In genomic region chr1:111615874-111616715, GRCh38 we compare ENCODE assay signal across 8 cellular contexts. TPM values are rescaled to one million over a fixed set of nuclear protein-coding genes. Genes with fewer than 3 reads are reported as not detected.
DNase-seq lines count a peak whose midpoint lies in the region; ATAC-seq and TF ChIP-seq lines count a peak whose summit lies in the region.

No MANE protein-coding gene starts in this region.

- H3K4me1 Mint-ChIP-seq in activated CD8-positive, alpha-beta memory T cell treated with anti-CD3 and anti-CD28 coated beads, Interleukin-2, amount 10 ng/mL, durations not matched to agents 7 days and 5 days, result peaks cover 44% of the 10 kb centered on the region
- H3K4me1 Mint-ChIP-seq in stimulated activated effector memory CD8-positive, alpha-beta T cell treated with anti-CD3 and anti-CD28 coated beads, Interleukin-12 subunit alpha, Interleukin-12 subunit beta, amount 100 ng/mL, for 72 hours, result peaks cover 48% of the 10 kb centered on the region
- peaks cover 13% of the 10 kb centered on the region for H3K4me1 Mint-ChIP-seq in chondrocyte (ENCODE audit: low read depth)

- ATAC-seq in activated CD8-positive, alpha-beta memory T cell treated with anti-CD3 and anti-CD28 coated beads, Interleukin-2, amount 10 ng/mL, durations not matched to agents 7 days and 5 days, result peak; percentile 23
- peak; percentile 48 for ATAC-seq in HG03432 (IDR thresholded peaks at IDR 0.05; ENCODE audit: unreplicated experiment)
- ATAC-seq in stimulated activated effector memory CD8-positive, alpha-beta T cell treated with anti-CD3 and anti-CD28 coated beads, Interleukin-12 subunit alpha, Interleukin-12 subunit beta, amount 100 ng/mL, for 72 hours, result peak; percentile 75

- peak overlapping the region; percentile 33 for H3K4me3 Mint-ChIP-seq in activated CD8-positive, alpha-beta memory T cell treated with anti-CD3 and anti-CD28 coated beads, Interleukin-2, amount 10 ng/mL, durations not matched to agents 7 days and 5 days
- peak overlapping the region; percentile 89 for H3K4me3 Mint-ChIP-seq in stimulated activated effector memory CD8-positive, alpha-beta T cell treated with anti-CD3 and anti-CD28 coated beads, Interleukin-12 subunit alpha, Interleukin-12 subunit beta, amount 100 ng/mL, for 72 hours
- no peak overlapping the region for H3K4me3 Mint-ChIP-seq in chondrocyte (ENCODE audit: unreplicated experiment)

- H3K9me3 Mint-ChIP-seq in activated CD8-positive, alpha-beta memory T cell treated with anti-CD3 and anti-CD28 coated beads, Interleukin-2, amount 10 ng/mL, durations not matched to agents 7 days and 5 days (ENCODE audit: low read depth), result no peaks in the 10 kb centered on the region
- H3K9me3 Mint-ChIP-seq in stimulated activated effector memory CD8-positive, alpha-beta T cell treated with anti-CD3 and anti-CD28 coated beads, Interleukin-12 subunit alpha, Interleukin-12 subunit beta, amount 100 ng/mL, for 72 hours, result no peaks in the 10 kb centered on the region
- no peaks in the 10 kb centered on the region for H3K9me3 Mint-ChIP-seq in chondrocyte (ENCODE audit: low read depth)

- peak overlapping the region; percentile 91 for H3K27ac Mint-ChIP-seq in activated CD8-positive, alpha-beta memory T cell treated with anti-CD3 and anti-CD28 coated beads, Interleukin-2, amount 10 ng/mL, durations not matched to agents 7 days and 5 days
- H3K27ac Mint-ChIP-seq in stimulated activated effector memory CD8-positive, alpha-beta T cell treated with anti-CD3 and anti-CD28 coated beads, Interleukin-12 subunit alpha, Interleukin-12 subunit beta, amount 100 ng/mL, for 72 hours, result peak overlapping the region; percentile 88
- no peak overlapping the region for H3K27ac Mint-ChIP-seq in chondrocyte (ENCODE audit: unreplicated experiment)

- CTCF ChIA-PET in activated CD8-positive, alpha-beta memory T cell treated with anti-CD3 and anti-CD28 coated beads, Interleukin-2, amount 10 ng/mL, durations not matched to agents 7 days and 5 days (lab: Charles Lee), result interaction anchor here (1.0 to 12.5 kb wide), 10 partner anchors 10 to 131 kb away, joined by 3 to 102 read pairs (median 4); no protein-coding TSS in a partner anchor

- no peak for TF ChIP-seq CTCF in chondrocyte (IDR thresholded peaks at IDR 0.05)

- peak; percentile 79 for DNase-seq in activated CD8-positive, alpha-beta memory T cell treated with anti-CD3 and anti-CD28 coated beads, Interleukin-2, amount 10 ng/mL, durations not matched to agents 7 days and 5 days
- no peak for DNase-seq in activated CD8-positive, alpha-beta memory T cell treated with anti-CD3 and anti-CD28 coated beads for 24 hours
- peak; percentile 55 to 57 for DNase-seq in activated CD4-positive, alpha-beta T cell treated with anti-CD3 and anti-CD28 coated beads for 4 hours
- peak in 1 of 2 donors; percentile 76 for DNase-seq in stimulated activated effector memory CD8-positive, alpha-beta T cell treated with anti-CD3 and anti-CD28 coated beads, Interleukin-12 subunit alpha, Interleukin-12 subunit beta, amount 100 ng/mL, for 72 hours (ENCODE audit: low spot score in 2 of 2)
- no peak for DNase-seq in chondrocyte (ENCODE audit: low spot score)
- no peak for DNase-seq in NCI-H146 treated with DMSO at 0.1 percent for 48 hours (lab: John Stamatoyannopoulos, UW; ENCODE audit: unreplicated experiment)
- DNase-seq in NCI-H526 treated with DMSO at 0.1 percent for 48 hours (lab: John Stamatoyannopoulos, UW), result no peak

- peaks cover 13% of the 10 kb centered on the region for H3K36me3 Mint-ChIP-seq in activated CD8-positive, alpha-beta memory T cell treated with anti-CD3 and anti-CD28 coated beads, Interleukin-2, amount 10 ng/mL, durations not matched to agents 7 days and 5 days
- peaks cover 25% of the 10 kb centered on the region for H3K36me3 Mint-ChIP-seq in stimulated activated effector memory CD8-positive, alpha-beta T cell treated with anti-CD3 and anti-CD28 coated beads, Interleukin-12 subunit alpha, Interleukin-12 subunit beta, amount 100 ng/mL, for 72 hours
- H3K36me3 Mint-ChIP-seq in chondrocyte (ENCODE audit: low read depth), result no peaks in the 10 kb centered on the region

- no peaks in the 10 kb centered on the region for H3K27me3 Mint-ChIP-seq in activated CD8-positive, alpha-beta memory T cell treated with anti-CD3 and anti-CD28 coated beads, Interleukin-2, amount 10 ng/mL, durations not matched to agents 7 days and 5 days
- H3K27me3 Mint-ChIP-seq in chondrocyte (ENCODE audit: low read depth), result no peaks in the 10 kb centered on the region

RNA-seq across cellular contexts. Expression of gene RAP1A, which starts 3.5 kb away (rescaled TPM):
- 100 to 1,000 TPM; 161 to 224 TPM for total RNA-seq in activated CD8-positive, alpha-beta memory T cell treated with anti-CD3 and anti-CD28 coated beads, Interleukin-2, amount 10 ng/mL, durations not matched to agents 7 days and 5 days
- total RNA-seq in chondrocyte, result 53.5 to 64.0 TPM (median 60.5 TPM) in 3 replicates

Comparison
In these comparisons a context has a peak if more than half of its experiments do, and no peak if none do; other contexts are left out.
1. DNase-seq: peak in activated CD8-positive, alpha-beta memory T cell treated with anti-CD3 and anti-CD28 coated beads, Interleukin-2, amount 10 ng/mL, durations not matched to agents 7 days and 5 days (single experiment) and activated CD4-positive, alpha-beta T cell treated with anti-CD3 and anti-CD28 coated beads for 4 hours (2 of 2); none in activated CD8-positive, alpha-beta memory T cell treated with anti-CD3 and anti-CD28 coated beads for 24 hours (single experiment), chondrocyte (single experiment), NCI-H146 treated with DMSO at 0.1 percent for 48 hours (single experiment) and NCI-H526 treated with DMSO at 0.1 percent for 48 hours (single experiment).
2. ATAC-seq: peak in every context shown above with its lines; median percentile 75 in stimulated activated effector memory CD8-positive, alpha-beta T cell treated with anti-CD3 and anti-CD28 coated beads, Interleukin-12 subunit alpha, Interleukin-12 subunit beta, amount 100 ng/mL, for 72 hours; 48 in HG03432; 23 in activated CD8-positive, alpha-beta memory T cell treated with anti-CD3 and anti-CD28 coated beads, Interleukin-2, amount 10 ng/mL, durations not matched to agents 7 days and 5 days.